16 cellular contexts compared by ENCODE assay signal in the genomic region with DNA sequence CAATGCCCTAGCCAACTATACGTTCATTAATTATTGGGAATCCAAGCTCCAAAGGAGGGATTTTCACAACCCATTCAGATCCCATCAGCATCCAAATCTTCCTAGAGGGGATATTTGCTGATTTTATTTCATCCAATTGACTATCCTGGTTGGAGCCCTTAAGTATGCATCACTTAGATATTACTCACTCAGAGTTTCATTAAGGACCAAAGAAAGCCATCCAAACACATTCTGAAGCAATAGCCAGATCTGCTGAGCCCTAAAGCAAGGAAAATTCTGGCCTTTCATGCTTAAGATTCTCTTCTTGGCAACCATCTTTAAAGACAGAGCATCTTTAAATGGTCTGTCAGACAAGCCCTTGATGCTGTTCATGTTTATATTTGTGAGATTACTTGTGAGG. TPM values are rescaled to one million over a fixed set of nuclear protein-coding genes. Genes with fewer than 3 reads are reported as not detected.
DNase-seq lines count a peak whose midpoint lies in the region; ATAC-seq and TF ChIP-seq lines count a peak whose summit lies in the region.
"Had no signal": no experiment of that assay in that cellular context is flagged by ENCODE, and none has a peak within 500 bp of the region (broad histone marks: within the 10 kb centered on the region; RNA-seq: fewer than 3 reads in every experiment).

No MANE protein-coding gene starts in this region.

- TF ChIP-seq CTCF in SK-N-SH (IDR thresholded peaks at IDR 0.05) (no peak), fibroblast of mammary gland (conservative IDR thresholded peaks at IDR 0.05; ENCODE audit: control insufficient read depth, insufficient read depth, low read depth, low read length) (no peak), colonic mucosa (IDR thresholded peaks at IDR 0.05) (no peak), body of pancreas (IDR thresholded peaks at IDR 0.05) (no peak)

- POLR2A ChIA-PET in SK-N-SH (lab: Yijun Ruan, JAX), result interaction anchor here (0.6 kb wide), 1 partner anchor 52 kb away, joined by 4 read pairs; no protein-coding TSS in a partner anchor

- no peaks in the 10 kb centered on the region for H4K20me1 ChIP-seq in SK-N-SH (ENCODE audit: insufficient read depth)

- CTCF ChIA-PET in SK-N-SH (lab: Yijun Ruan, JAX), result interaction anchor here (1.3 kb wide), 1 partner anchor 18 kb away, joined by 3 read pairs; no protein-coding TSS in a partner anchor

- no peaks in the 10 kb centered on the region for H3K27me3 ChIP-seq in SK-N-SH (ENCODE audit: insufficient read depth)
- H3K27me3 ChIP-seq in skeletal muscle tissue (ENCODE audit: control insufficient read depth in 3 of 3, insufficient read depth in 3 of 3, low read length in 3 of 3), result no peaks in the 10 kb centered on the region
- H3K27me3 ChIP-seq in colonic mucosa, result no peaks in the 10 kb centered on the region
- H3K27me3 ChIP-seq in body of pancreas, result no peaks in the 10 kb centered on the region

- no peak overlapping the region for H3K9ac ChIP-seq in SK-N-SH
- H3K9ac ChIP-seq in skeletal muscle tissue (ENCODE audit: low read depth in 1 of 3, low read length in 3 of 3), result no peak overlapping the region
- H3K9ac ChIP-seq in colonic mucosa (ENCODE audit: low read depth in 2 of 2, low read length in 2 of 2), result no peak overlapping the region
- H3K9ac ChIP-seq: KMS-11 had no signal

- peak; percentile 30 for DNase-seq in AG20443 (ENCODE audit: low spot score)
- DNase-seq in SK-N-SH, result no peak
- peak; percentile 44 for DNase-seq in fibroblast of mammary gland (ENCODE audit: low read depth)
- no peak for DNase-seq in colonic mucosa
- DNase-seq in NCI-H526 treated with DMSO at 0.1 percent for 48 hours (lab: John Stamatoyannopoulos, UW), result no peak
- no peak for DNase-seq in body of pancreas
- DNase-seq: DMS 273 treated with DMSO at 0.1 percent for 48 hours, NCI-H1092, NCI-H146, NCI-H2081, NCI-H510A, NCI-H82, PC-9 had no signal

- 83% methylated on average over 1 of the region's 1 CpG for WGBS in SK-N-SH (ENCODE audit: low lambda C conversion rate)
- 87 to 90% methylated on average over 1 of the region's 1 CpG for WGBS in body of pancreas, 2 donors

- H3K9me3 ChIP-seq in SK-N-SH, result no peaks in the 10 kb centered on the region
- H3K9me3 ChIP-seq in skeletal muscle tissue (ENCODE audit: control insufficient read depth in 3 of 3, low read length in 3 of 3), result no peaks in the 10 kb centered on the region
- H3K9me3 ChIP-seq in colonic mucosa, result no peaks in the 10 kb centered on the region
- peaks cover 0 to 7% (median 0%) of the 10 kb centered on the region in 3 donors for H3K9me3 ChIP-seq in body of pancreas

- H3K4me3 ChIP-seq in SK-N-SH (ENCODE audit: low read depth in 2 of 2, low read length in 1 of 2) (no peak overlapping the region), fibroblast of mammary gland (ENCODE audit: control insufficient read depth, low read depth, low read length) (no peak overlapping the region), skeletal muscle tissue (ENCODE audit: low read length in 3 of 3) (no peak overlapping the region), colonic mucosa (no peak overlapping the region), body of pancreas (no peak overlapping the region)
- H3K4me3 ChIP-seq: PC-9 had no signal

- H3K4me2 ChIP-seq in SK-N-SH, result no peak overlapping the region
- H3K4me2 ChIP-seq: KMS-11, PC-9 had no signal

- H3K4me1 ChIP-seq in SK-N-SH (ENCODE audit: control insufficient read depth in 1 of 2, insufficient read depth in 2 of 2, low read depth in 1 of 2, low read length in 1 of 2) (no peaks in the 10 kb centered on the region), skeletal muscle tissue (ENCODE audit: control insufficient read depth in 3 of 3, insufficient read depth in 3 of 3, low read length in 3 of 3) (peaks cover 0 to 19% (median 0%) of the 10 kb centered on the region in 3 donors), colonic mucosa (no peaks in the 10 kb centered on the region), body of pancreas (no peaks in the 10 kb centered on the region)

- no peaks in the 10 kb centered on the region for H3K36me3 ChIP-seq in SK-N-SH (replicated peaks in 1 of 2; ENCODE audit: control insufficient read depth in 1 of 2, insufficient read depth in 2 of 2, low read length in 1 of 2)
- no peaks in the 10 kb centered on the region for H3K36me3 ChIP-seq in skeletal muscle tissue (ENCODE audit: control insufficient read depth in 3 of 3, insufficient read depth in 3 of 3, low read length in 3 of 3)
- H3K36me3 ChIP-seq in colonic mucosa, result no peaks in the 10 kb centered on the region
- H3K36me3 ChIP-seq in body of pancreas (replicated peaks in 1 of 2; ENCODE audit: insufficient read depth in 1 of 2, low read depth in 2 of 2), result no peaks in the 10 kb centered on the region

- TF ChIP-seq RAD21 in SK-N-SH (IDR thresholded peaks at IDR 0.05; ENCODE audit: low read length), result no peak

- intact Hi-C loops in colonic mucosa (cut with DNase I) (no loop called here), body of pancreas (cut with DNase I) (no loop called here)

- ATAC-seq in HG03025 (IDR thresholded peaks at IDR 0.05; ENCODE audit: low FRiP score, unreplicated experiment), result no peak
- no peak for ATAC-seq in body of pancreas

- H3K9me2 ChIP-seq in SK-N-SH, result no peaks in the 10 kb centered on the region

- no peaks in the 10 kb centered on the region for H3K79me2 ChIP-seq in SK-N-SH (ENCODE audit: insufficient read depth)

- H3K27ac ChIP-seq in SK-N-SH (ENCODE audit: low read depth in 2 of 2, low read length in 1 of 2) (no peak overlapping the region), skeletal muscle tissue (ENCODE audit: low read depth, low read length) (peak overlapping the region; percentile 8), colonic mucosa (no peak overlapping the region), body of pancreas (no peak overlapping the region)
- H3K27ac ChIP-seq: KMS-11, PC-9 had no signal

- H3F3A ChIP-seq in SK-N-SH (replicated peaks; ENCODE audit: insufficient read depth), result no peaks in the 10 kb centered on the region

- peak overlapping the region; percentile 7; the same call in 1 of the 2 replicates for H2AFZ ChIP-seq in SK-N-SH (ENCODE audit: low read depth)
- H2AFZ ChIP-seq: PC-9 had no signal

- TF ChIP-seq POLR2A in body of pancreas (IDR thresholded peaks at IDR 0.05), result no peak

- TF ChIP-seq EP300 in SK-N-SH (IDR thresholded peaks at IDR 0.05; ENCODE audit: borderline replicate concordance in 1 of 2, low read depth in 1 of 2, low read length in 1 of 2), result no peak

TF ChIP-seq in SK-N-SH, 30 proteins besides CTCF, POLR2A, EP300 and RAD21 (continues in another document):
- TF ChIP-seq, protein P1, sequence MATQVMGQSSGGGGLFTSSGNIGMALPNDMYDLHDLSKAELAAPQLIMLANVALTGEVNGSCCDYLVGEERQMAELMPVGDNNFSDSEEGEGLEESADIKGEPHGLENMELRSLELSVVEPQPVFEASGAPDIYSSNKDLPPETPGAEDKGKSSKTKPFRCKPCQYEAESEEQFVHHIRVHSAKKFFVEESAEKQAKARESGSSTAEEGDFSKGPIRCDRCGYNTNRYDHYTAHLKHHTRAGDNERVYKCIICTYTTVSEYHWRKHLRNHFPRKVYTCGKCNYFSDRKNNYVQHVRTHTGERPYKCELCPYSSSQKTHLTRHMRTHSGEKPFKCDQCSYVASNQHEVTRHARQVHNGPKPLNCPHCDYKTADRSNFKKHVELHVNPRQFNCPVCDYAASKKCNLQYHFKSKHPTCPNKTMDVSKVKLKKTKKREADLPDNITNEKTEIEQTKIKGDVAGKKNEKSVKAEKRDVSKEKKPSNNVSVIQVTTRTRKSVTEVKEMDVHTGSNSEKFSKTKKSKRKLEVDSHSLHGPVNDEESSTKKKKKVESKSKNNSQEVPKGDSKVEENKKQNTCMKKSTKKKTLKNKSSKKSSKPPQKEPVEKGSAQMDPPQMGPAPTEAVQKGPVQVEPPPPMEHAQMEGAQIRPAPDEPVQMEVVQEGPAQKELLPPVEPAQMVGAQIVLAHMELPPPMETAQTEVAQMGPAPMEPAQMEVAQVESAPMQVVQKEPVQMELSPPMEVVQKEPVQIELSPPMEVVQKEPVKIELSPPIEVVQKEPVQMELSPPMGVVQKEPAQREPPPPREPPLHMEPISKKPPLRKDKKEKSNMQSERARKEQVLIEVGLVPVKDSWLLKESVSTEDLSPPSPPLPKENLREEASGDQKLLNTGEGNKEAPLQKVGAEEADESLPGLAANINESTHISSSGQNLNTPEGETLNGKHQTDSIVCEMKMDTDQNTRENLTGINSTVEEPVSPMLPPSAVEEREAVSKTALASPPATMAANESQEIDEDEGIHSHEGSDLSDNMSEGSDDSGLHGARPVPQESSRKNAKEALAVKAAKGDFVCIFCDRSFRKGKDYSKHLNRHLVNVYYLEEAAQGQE (IDR thresholded peaks at IDR 0.05; ENCODE audit: low read depth, low read length), result no peak
- TF ChIP-seq, protein P2, sequence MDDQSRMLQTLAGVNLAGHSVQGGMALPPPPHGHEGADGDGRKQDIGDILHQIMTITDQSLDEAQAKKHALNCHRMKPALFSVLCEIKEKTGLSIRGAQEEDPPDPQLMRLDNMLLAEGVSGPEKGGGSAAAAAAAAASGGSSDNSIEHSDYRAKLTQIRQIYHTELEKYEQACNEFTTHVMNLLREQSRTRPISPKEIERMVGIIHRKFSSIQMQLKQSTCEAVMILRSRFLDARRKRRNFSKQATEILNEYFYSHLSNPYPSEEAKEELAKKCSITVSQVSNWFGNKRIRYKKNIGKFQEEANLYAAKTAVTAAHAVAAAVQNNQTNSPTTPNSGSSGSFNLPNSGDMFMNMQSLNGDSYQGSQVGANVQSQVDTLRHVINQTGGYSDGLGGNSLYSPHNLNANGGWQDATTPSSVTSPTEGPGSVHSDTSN (IDR thresholded peaks at IDR 0.05), result no peak
- TF ChIP-seq GATA2 (CRISPR knock-in tag; IDR thresholded peaks at IDR 0.05) (no peak), SMC3 (IDR thresholded peaks at IDR 0.05; ENCODE audit: low read depth, low read length) (no peak)
- TF ChIP-seq, protein P3, sequence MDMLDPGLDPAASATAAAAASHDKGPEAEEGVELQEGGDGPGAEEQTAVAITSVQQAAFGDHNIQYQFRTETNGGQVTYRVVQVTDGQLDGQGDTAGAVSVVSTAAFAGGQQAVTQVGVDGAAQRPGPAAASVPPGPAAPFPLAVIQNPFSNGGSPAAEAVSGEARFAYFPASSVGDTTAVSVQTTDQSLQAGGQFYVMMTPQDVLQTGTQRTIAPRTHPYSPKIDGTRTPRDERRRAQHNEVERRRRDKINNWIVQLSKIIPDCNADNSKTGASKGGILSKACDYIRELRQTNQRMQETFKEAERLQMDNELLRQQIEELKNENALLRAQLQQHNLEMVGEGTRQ (IDR thresholded peaks at IDR 0.05; ENCODE audit: borderline replicate concordance, low read depth, low read length), result no peak

RNA-seq across cellular contexts. Expression of a gene that starts 40.9 kb away (rescaled TPM):
- polyA plus RNA-seq in SK-N-SH (2012; rRNA removed), result 45.9 and 60.0 TPM in 2 replicates
- 76.5 and 140 TPM in 2 replicates for polyA plus RNA-seq in SK-N-SH (2012; cell fraction: cytosol; rRNA removed)
- polyA plus RNA-seq in SK-N-SH (2012; cell fraction: nucleus; rRNA removed), result 10.4 and 23.9 TPM in 2 replicates
- total RNA-seq in skeletal muscle tissue (15.1 TPM), colonic mucosa (10 to 100 TPM; 15.4 to 19.9 TPM), body of pancreas (10 to 100 TPM; 18.5 to 29.6 TPM)

RNA-seq across cellular contexts. Expression of a gene that starts 54.0 kb away (rescaled TPM):
- 16.8 and 20.6 TPM in 2 replicates for polyA plus RNA-seq in SK-N-SH (2012; rRNA removed)
- polyA plus RNA-seq in SK-N-SH (2012; cell fraction: cytosol; rRNA removed), result 22.0 and 26.7 TPM in 2 replicates
- 12.3 and 13.7 TPM in 2 replicates for polyA plus RNA-seq in SK-N-SH (2012; cell fraction: nucleus; rRNA removed)
- total RNA-seq in skeletal muscle tissue (11.0 TPM), colonic mucosa (1 to 10 TPM; 6.0 to 9.9 TPM), body of pancreas (1 to 10 TPM; 6.0 to 8.9 TPM)

Comparison
In these comparisons a context has a peak if more than half of its experiments do, and no peak if none do; other contexts are left out.
1. DNase-seq: peak in AG20443 (single experiment) and fibroblast of mammary gland (single experiment); none in SK-N-SH (single experiment), colonic mucosa (single experiment), NCI-H526 treated with DMSO at 0.1 percent for 48 hours (single experiment) and body of pancreas (0 of 4).